1 cellular context compared by ENCODE assay signal in genomic region chr15:57227899-57228298, GRCh38.
TF ChIP-seq lines count a peak whose summit lies in the region.

No MANE protein-coding gene starts in this region.

TF ChIP-seq in WTC11, 78 proteins besides CTCF, POLR2A, EP300 and RAD21 (continued from another document):
- TF ChIP-seq, protein P1, sequence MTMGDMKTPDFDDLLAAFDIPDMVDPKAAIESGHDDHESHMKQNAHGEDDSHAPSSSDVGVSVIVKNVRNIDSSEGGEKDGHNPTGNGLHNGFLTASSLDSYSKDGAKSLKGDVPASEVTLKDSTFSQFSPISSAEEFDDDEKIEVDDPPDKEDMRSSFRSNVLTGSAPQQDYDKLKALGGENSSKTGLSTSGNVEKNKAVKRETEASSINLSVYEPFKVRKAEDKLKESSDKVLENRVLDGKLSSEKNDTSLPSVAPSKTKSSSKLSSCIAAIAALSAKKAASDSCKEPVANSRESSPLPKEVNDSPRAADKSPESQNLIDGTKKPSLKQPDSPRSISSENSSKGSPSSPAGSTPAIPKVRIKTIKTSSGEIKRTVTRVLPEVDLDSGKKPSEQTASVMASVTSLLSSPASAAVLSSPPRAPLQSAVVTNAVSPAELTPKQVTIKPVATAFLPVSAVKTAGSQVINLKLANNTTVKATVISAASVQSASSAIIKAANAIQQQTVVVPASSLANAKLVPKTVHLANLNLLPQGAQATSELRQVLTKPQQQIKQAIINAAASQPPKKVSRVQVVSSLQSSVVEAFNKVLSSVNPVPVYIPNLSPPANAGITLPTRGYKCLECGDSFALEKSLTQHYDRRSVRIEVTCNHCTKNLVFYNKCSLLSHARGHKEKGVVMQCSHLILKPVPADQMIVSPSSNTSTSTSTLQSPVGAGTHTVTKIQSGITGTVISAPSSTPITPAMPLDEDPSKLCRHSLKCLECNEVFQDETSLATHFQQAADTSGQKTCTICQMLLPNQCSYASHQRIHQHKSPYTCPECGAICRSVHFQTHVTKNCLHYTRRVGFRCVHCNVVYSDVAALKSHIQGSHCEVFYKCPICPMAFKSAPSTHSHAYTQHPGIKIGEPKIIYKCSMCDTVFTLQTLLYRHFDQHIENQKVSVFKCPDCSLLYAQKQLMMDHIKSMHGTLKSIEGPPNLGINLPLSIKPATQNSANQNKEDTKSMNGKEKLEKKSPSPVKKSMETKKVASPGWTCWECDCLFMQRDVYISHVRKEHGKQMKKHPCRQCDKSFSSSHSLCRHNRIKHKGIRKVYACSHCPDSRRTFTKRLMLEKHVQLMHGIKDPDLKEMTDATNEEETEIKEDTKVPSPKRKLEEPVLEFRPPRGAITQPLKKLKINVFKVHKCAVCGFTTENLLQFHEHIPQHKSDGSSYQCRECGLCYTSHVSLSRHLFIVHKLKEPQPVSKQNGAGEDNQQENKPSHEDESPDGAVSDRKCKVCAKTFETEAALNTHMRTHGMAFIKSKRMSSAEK (CRISPR knock-in tag; IDR thresholded peaks at IDR 0.05; ENCODE audit: borderline replicate concordance): no peak
- TF ChIP-seq RORB (CRISPR knock-in tag; IDR thresholded peaks at IDR 0.05): no peak
- no peak for TF ChIP-seq ETV6 (CRISPR knock-in tag; IDR thresholded peaks at IDR 0.05)
- TF ChIP-seq, protein P2, sequence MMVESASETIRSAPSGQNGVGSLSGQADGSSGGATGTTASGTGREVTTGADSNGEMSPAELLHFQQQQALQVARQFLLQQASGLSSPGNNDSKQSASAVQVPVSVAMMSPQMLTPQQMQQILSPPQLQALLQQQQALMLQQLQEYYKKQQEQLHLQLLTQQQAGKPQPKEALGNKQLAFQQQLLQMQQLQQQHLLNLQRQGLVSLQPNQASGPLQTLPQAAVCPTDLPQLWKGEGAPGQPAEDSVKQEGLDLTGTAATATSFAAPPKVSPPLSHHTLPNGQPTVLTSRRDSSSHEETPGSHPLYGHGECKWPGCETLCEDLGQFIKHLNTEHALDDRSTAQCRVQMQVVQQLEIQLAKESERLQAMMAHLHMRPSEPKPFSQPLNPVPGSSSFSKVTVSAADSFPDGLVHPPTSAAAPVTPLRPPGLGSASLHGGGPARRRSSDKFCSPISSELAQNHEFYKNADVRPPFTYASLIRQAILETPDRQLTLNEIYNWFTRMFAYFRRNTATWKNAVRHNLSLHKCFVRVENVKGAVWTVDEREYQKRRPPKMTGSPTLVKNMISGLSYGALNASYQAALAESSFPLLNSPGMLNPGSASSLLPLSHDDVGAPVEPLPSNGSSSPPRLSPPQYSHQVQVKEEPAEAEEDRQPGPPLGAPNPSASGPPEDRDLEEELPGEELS (CRISPR knock-in tag; IDR thresholded peaks at IDR 0.05): no peak
- TF ChIP-seq, protein P3, sequence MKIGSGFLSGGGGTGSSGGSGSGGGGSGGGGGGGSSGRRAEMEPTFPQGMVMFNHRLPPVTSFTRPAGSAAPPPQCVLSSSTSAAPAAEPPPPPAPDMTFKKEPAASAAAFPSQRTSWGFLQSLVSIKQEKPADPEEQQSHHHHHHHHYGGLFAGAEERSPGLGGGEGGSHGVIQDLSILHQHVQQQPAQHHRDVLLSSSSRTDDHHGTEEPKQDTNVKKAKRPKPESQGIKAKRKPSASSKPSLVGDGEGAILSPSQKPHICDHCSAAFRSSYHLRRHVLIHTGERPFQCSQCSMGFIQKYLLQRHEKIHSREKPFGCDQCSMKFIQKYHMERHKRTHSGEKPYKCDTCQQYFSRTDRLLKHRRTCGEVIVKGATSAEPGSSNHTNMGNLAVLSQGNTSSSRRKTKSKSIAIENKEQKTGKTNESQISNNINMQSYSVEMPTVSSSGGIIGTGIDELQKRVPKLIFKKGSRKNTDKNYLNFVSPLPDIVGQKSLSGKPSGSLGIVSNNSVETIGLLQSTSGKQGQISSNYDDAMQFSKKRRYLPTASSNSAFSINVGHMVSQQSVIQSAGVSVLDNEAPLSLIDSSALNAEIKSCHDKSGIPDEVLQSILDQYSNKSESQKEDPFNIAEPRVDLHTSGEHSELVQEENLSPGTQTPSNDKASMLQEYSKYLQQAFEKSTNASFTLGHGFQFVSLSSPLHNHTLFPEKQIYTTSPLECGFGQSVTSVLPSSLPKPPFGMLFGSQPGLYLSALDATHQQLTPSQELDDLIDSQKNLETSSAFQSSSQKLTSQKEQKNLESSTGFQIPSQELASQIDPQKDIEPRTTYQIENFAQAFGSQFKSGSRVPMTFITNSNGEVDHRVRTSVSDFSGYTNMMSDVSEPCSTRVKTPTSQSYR (CRISPR knock-in tag; IDR thresholded peaks at IDR 0.05): no peak
- no peak for TF ChIP-seq ELF4 (CRISPR knock-in tag; IDR thresholded peaks at IDR 0.05; ENCODE audit: low read depth)
- TF ChIP-seq CDX4 (CRISPR knock-in tag; IDR thresholded peaks at IDR 0.05; ENCODE audit: borderline replicate concordance): no peak
- TF ChIP-seq ZNF263 (CRISPR knock-in tag; IDR thresholded peaks at IDR 0.05; ENCODE audit: low read depth): no peak
